In genomic region chr16:75218256-75219076, GRCh38 we compare ENCODE assay signal across 9 cellular contexts. TPM values are rescaled to one million over a fixed set of nuclear protein-coding genes. Genes with fewer than 3 reads are reported as not detected.
DNase-seq lines count a peak whose midpoint lies in the region; ATAC-seq and TF ChIP-seq lines count a peak whose summit lies in the region.
"Had no signal": no experiment of that assay in that cellular context is flagged by ENCODE, and none has a peak within 500 bp of the region (broad histone marks: within the 10 kb centered on the region; RNA-seq: fewer than 3 reads in every experiment).

TSS of gene CTRB1 (plus strand) at chr16:75218988. CDS start at chr16:75219008, 20 bp downstream.

- no peak for DNase-seq in CD14-positive monocyte (ENCODE audit: low spot score)
- DNase-seq in ecto neural progenitor cell (ENCODE audit: low spot score) = peak; percentile 44
- no peak for DNase-seq in retina
- no peak for DNase-seq in tibial artery
- DNase-seq in NCI-H446 (lab: John Stamatoyannopoulos, UW) = no peak
- no peak for DNase-seq in foreskin keratinocyte
- DNase-seq: NCI-H1694 had no signal

- H3K27ac Mint-ChIP-seq in CD14-positive monocyte = no peak within 1 kb of the TSS

- H3K4me3 ChIP-seq in tibial artery = no peak within 1 kb of the TSS

- no peak within 1 kb of the TSS for H3K27ac ChIP-seq in tibial artery
- no peak within 1 kb of the TSS for H3K27ac ChIP-seq in foreskin keratinocyte

- no peaks in the 10 kb centered on the region for H3K36me3 Mint-ChIP-seq in CD14-positive monocyte

- ATAC-seq in GM18909 (IDR thresholded peaks at IDR 0.05; ENCODE audit: poor library complexity, unreplicated experiment) = peak; percentile 77
- ATAC-seq in HG03342 (IDR thresholded peaks at IDR 0.05; ENCODE audit: unreplicated experiment) = peak; percentile 69
- no peak for ATAC-seq in foreskin keratinocyte

- no peaks in the 10 kb centered on the region for H3K9me3 ChIP-seq in tibial artery

- H3K27me3 ChIP-seq in tibial artery (no peaks in the 10 kb centered on the region), foreskin keratinocyte (no peaks in the 10 kb centered on the region)

- intact Hi-C loops in CD14-positive monocyte (cut with micrococcal nuclease) = no loop called here
- intact Hi-C loops in tibial artery (cut with DNase I; ENCODE audit: low total_unique reads) = no loop called here

- H3K4me3 Mint-ChIP-seq in CD14-positive monocyte = peak within 1 kb of the TSS; percentile 58 to 79

- no peaks in the 10 kb centered on the region for H3K36me3 ChIP-seq in tibial artery

- H3K4me1 ChIP-seq in tibial artery = peaks cover 0 to 7% (median 0%) of the 10 kb centered on the region in 4 donors
- H3K4me1 ChIP-seq in foreskin keratinocyte = no peaks in the 10 kb centered on the region

- H3K27me3 Mint-ChIP-seq in CD14-positive monocyte (ENCODE audit: low read depth in 3 of 3) = peaks cover 26 to 54% (median 34%) of the 10 kb centered on the region in 3 donors

- peaks cover 0 to 5% (median 0%) of the 10 kb centered on the region in 7 donors for H3K9me3 Mint-ChIP-seq in CD14-positive monocyte

- H3K4me1 Mint-ChIP-seq in CD14-positive monocyte = peaks cover 8% of the 10 kb centered on the region

- TF ChIP-seq CTCF in CD14-positive monocyte (IDR thresholded peaks at IDR 0.05) (no peak), tibial artery (IDR thresholded peaks at IDR 0.05) (no peak), foreskin keratinocyte (conservative IDR thresholded peaks at IDR 0.05) (no peak)

RNA-seq across cellular contexts. Expression of gene CTRB1, which starts in this region (rescaled TPM):
- polyA plus RNA-seq in CD14-positive monocyte = not detected
- not detected in 2 replicates for total RNA-seq in foreskin keratinocyte
- not detected in 2 replicates for polyA plus RNA-seq in foreskin keratinocyte
